Comparison of ENCODE assay signal across 12 cellular contexts in genomic region chr3:99498544-99499234, GRCh38.
DNase-seq lines count a peak whose midpoint lies in the region; ATAC-seq and TF ChIP-seq lines count a peak whose summit lies in the region.
"Had no signal": no experiment of that assay in that cellular context is flagged by ENCODE, and none has a peak within 500 bp of the region (broad histone marks: within the 10 kb centered on the region; RNA-seq: fewer than 3 reads in every experiment).

No MANE protein-coding gene starts in this region.

- TF ChIP-seq CTCF in GM23338 (conservative IDR thresholded peaks at IDR 0.05; ENCODE audit: low read depth in 2 of 2) (no peak), WTC11 (IDR thresholded peaks at IDR 0.05) (no peak)

- H3K27ac Mint-ChIP-seq in GM23338: no peak overlapping the region; the same call in 1 of the 2 replicates
- no peak overlapping the region for H3K27ac Mint-ChIP-seq in WTC11

- peak; percentile 79 for ATAC-seq in GM23338
- ATAC-seq in WTC11: peak; percentile 77

- H3K4me3 ChIP-seq in GM23338: no peak overlapping the region
- H3K4me3 ChIP-seq: cardiac muscle cell, esophagus squamous epithelium had no signal

- no peaks in the 10 kb centered on the region for H3K36me3 Mint-ChIP-seq in GM23338 (ENCODE audit: low read depth)
- H3K36me3 Mint-ChIP-seq in WTC11: no peaks in the 10 kb centered on the region

- H3K4me2 ChIP-seq in GM23338: no peak overlapping the region

- H3K9me3 Mint-ChIP-seq in GM23338: no peaks in the 10 kb centered on the region
- peaks cover 11% of the 10 kb centered on the region; the same call in 1 of the 2 replicates for H3K9me3 Mint-ChIP-seq in WTC11

- no peaks in the 10 kb centered on the region for H3K36me3 ChIP-seq in GM23338 (ENCODE audit: insufficient read depth)
- H3K36me3 ChIP-seq: cardiac muscle cell, esophagus squamous epithelium had no signal

- no peaks in the 10 kb centered on the region for H3K27me3 Mint-ChIP-seq in GM23338 (ENCODE audit: insufficient read depth, low read depth, poor library complexity)
- H3K27me3 Mint-ChIP-seq in WTC11 (ENCODE audit: low read depth): no peaks in the 10 kb centered on the region

- CTCF ChIA-PET in WTC11 (lab: Charles Lee): interaction anchor here (0.6 to 2.6 kb wide), 30 partner anchors 15 to 756 kb away, joined by 3 to 22 read pairs (median 4); partner anchors contain the start of gene COL8A1

- H3K9me2 ChIP-seq in GM23338 (ENCODE audit: insufficient read depth): no peaks in the 10 kb centered on the region; the same call in 1 of the 2 replicates

- no peaks in the 10 kb centered on the region for H3K4me1 ChIP-seq in GM23338 (ENCODE audit: insufficient read depth)

- POLR2A ChIA-PET in WTC11 (lab: Charles Lee): interaction anchor here (0.9 kb wide), 1 partner anchor 91 kb away, joined by 9 read pairs; no protein-coding TSS in a partner anchor

- H3K79me2 ChIP-seq in GM23338 (replicated peaks; ENCODE audit: insufficient read depth): no peaks in the 10 kb centered on the region

- DNase-seq in Ammon's horn (ENCODE audit: low spot score): peak; percentile 44
- DNase-seq in GM23338 (ENCODE audit: low spot score): peak; percentile 21
- no peak for DNase-seq in WTC11 (ENCODE audit: low spot score)
- DNase-seq in islet precursor cell: peak; percentile 65
- DNase-seq in CD1c-positive myeloid dendritic cell (ENCODE audit: extremely low spot score): no peak
- no peak for DNase-seq in OCI-M1 (lab: John Stamatoyannopoulos, UW)
- DNase-seq in COLO668 (lab: John Stamatoyannopoulos, UW; ENCODE audit: unreplicated experiment): no peak
- DNase-seq in substantia nigra (lab: John Stamatoyannopoulos, UW): no peak
- DNase-seq: esophagus squamous epithelium; NCI-H1694 treated with DMSO at 0.1 percent for 48 hours; stimulated activated CD4-positive, alpha-beta T cell treated with anti-CD3 and anti-CD28 coated beads, Interleukin-2, amount 100 ng/mL, for 48 hours had no signal

- H3K4me1 Mint-ChIP-seq in GM23338 (no peaks in the 10 kb centered on the region), WTC11 (no peaks in the 10 kb centered on the region)

- H4K20me1 ChIP-seq in GM23338 (replicated peaks; ENCODE audit: insufficient read depth): no peaks in the 10 kb centered on the region; the same call in 1 of the 2 replicates

- H3K27ac ChIP-seq in GM23338 (ENCODE audit: low read depth): no peak overlapping the region
- no peak overlapping the region for H3K27ac ChIP-seq in substantia nigra (ENCODE audit: low read depth, low read length, poor library complexity, severe bottlenecking)
- H3K27ac ChIP-seq: cardiac muscle cell, esophagus squamous epithelium had no signal

- no peaks in the 10 kb centered on the region for H3K27me3 ChIP-seq in GM23338 (ENCODE audit: insufficient read depth)
- H3K27me3 ChIP-seq: cardiac muscle cell, esophagus squamous epithelium had no signal

- no peaks in the 10 kb centered on the region for H3F3A ChIP-seq in GM23338 (replicated peaks; ENCODE audit: low read depth)

- H3K4me3 Mint-ChIP-seq in GM23338 (no peak overlapping the region), WTC11 (no peak overlapping the region)

- H2AFZ ChIP-seq in GM23338: peak overlapping the region; percentile 94

TF ChIP-seq in GM23338, 12 proteins besides CTCF, POLR2A, EP300 and RAD21 (continues in another document):
- TF ChIP-seq JUNB (IDR thresholded peaks at IDR 0.05; ENCODE audit: unreplicated experiment) (no peak), ZNF331 (CRISPR knock-in tag; IDR thresholded peaks at IDR 0.05; ENCODE audit: low read depth) (no peak)

TF ChIP-seq in WTC11, 78 proteins besides CTCF, POLR2A, EP300 and RAD21 (continues in another document):
- TF ChIP-seq SMAD3 (CRISPR knock-in tag; IDR thresholded peaks at IDR 0.05; ENCODE audit: borderline replicate concordance) (no peak), ZNF425 (CRISPR knock-in tag; conservative IDR thresholded peaks at IDR 0.05) (no peak), FOXP1 (CRISPR knock-in tag; IDR thresholded peaks at IDR 0.05; ENCODE audit: borderline replicate concordance) (no peak), E2F5 (CRISPR knock-in tag; IDR thresholded peaks at IDR 0.05) (no peak), ZNF121 (CRISPR knock-in tag; IDR thresholded peaks at IDR 0.05) (no peak), KAT7 (CRISPR knock-in tag; IDR thresholded peaks at IDR 0.05; ENCODE audit: borderline replicate concordance) (no peak), ZNF512 (CRISPR knock-in tag; IDR thresholded peaks at IDR 0.05; ENCODE audit: borderline replicate concordance) (no peak), IRF2 (CRISPR knock-in tag; IDR thresholded peaks at IDR 0.05; ENCODE audit: borderline replicate concordance, low read depth) (no peak), GRHL2 (CRISPR knock-in tag; IDR thresholded peaks at IDR 0.05; ENCODE audit: insufficient replicate concordance, severe bottlenecking) (no peak), ETV6 (CRISPR knock-in tag; IDR thresholded peaks at IDR 0.05) (no peak), CDX4 (CRISPR knock-in tag; IDR thresholded peaks at IDR 0.05; ENCODE audit: borderline replicate concordance) (no peak), HMGA2 (CRISPR knock-in tag; IDR thresholded peaks at IDR 0.05) (no peak), MLX (CRISPR knock-in tag; IDR thresholded peaks at IDR 0.05) (no peak), ZNF416 (CRISPR knock-in tag; IDR thresholded peaks at IDR 0.05) (no peak), ZNF423 (CRISPR knock-in tag; IDR thresholded peaks at IDR 0.05) (no peak), STAT6 (CRISPR knock-in tag; conservative IDR thresholded peaks at IDR 0.05; ENCODE audit: low read depth) (no peak)

Comparison
In these comparisons a context has a peak if more than half of its experiments do, and no peak if none do; other contexts are left out.
1. DNase-seq: peak in Ammon's horn (single experiment), GM23338 (single experiment) and islet precursor cell (single experiment); none in WTC11 (single experiment), CD1c-positive myeloid dendritic cell (single experiment), OCI-M1 (single experiment), COLO668 (single experiment) and substantia nigra (0 of 49).